24 cellular contexts compared by ENCODE assay signal in genomic region chr9:119477197-119477596, GRCh38.
"Had no signal": no experiment of that assay in that cellular context is flagged by ENCODE, and none has a peak within 500 bp of the region (broad histone marks: within the 10 kb centered on the region; RNA-seq: fewer than 3 reads in every experiment).

No MANE protein-coding gene starts in this region.

- H3K27ac ChIP-seq: SJSA1, SK-N-MC had no signal

- H3K4me1 ChIP-seq: SJSA1 had no signal

- H3K9me3 ChIP-seq: MG63, SJSA1 had no signal

- ATAC-seq: HepG2 had no signal

- DNase-seq: IMR-90, Karpas-422, KG1, MG63, NCI-H1092, NCI-H1105 treated with DMSO at 0.1 percent for 48 hours, NCI-H1417 treated with DMSO at 0.1 percent for 48 hours, NCI-H146, NCI-H1694 treated with DMSO at 0.1 percent for 48 hours, NCI-H1930, NCI-H2081, NCI-H2107, NCI-H2227 treated with DMSO at 0.1 percent for 48 hours, NCI-H446, NCI-H510A, NCI-H524 treated with DMSO at 0.1 percent for 48 hours, NCI-H69, NCI-H774, Right ventricle myocardium superior, RPMI8226, SIG-M5 had no signal

- H3K36me3 ChIP-seq: MG63, SJSA1 had no signal

- H3K4me3 ChIP-seq: MG63, SJSA1, SK-N-MC had no signal

- H3K27me3 ChIP-seq: MG63, SJSA1 had no signal
